Comparison of ENCODE assay signal across 9 cellular contexts in the genomic region with DNA sequence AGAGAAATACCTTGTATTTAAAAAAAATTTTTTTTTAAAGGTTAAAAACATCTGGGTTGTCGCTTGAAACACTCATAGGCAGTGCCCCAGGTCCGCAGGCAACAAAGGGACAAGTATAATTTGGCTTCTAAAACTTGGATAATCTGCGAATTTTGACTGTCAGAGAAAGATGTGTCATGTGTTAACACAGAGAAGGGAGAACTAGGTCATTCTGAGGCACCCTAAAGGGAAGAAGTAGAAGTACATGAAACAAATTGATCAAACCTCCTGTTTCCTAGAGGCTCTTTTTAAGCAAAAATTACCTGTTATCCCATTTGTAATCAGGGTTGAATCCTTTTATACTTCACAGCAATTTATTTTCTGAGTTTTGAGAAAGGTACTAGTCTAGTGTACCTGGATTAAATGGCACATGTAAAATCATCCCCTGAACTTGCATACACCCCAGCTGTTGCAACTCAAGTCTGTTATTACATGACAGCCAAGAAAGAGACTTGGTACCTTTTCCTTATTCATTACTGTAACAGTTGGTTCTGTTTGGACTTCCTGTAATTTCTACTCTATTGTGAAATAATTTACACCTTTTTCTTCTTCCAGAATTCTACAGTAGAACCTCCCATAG. TPM values are rescaled to one million over a fixed set of nuclear protein-coding genes. Genes with fewer than 3 reads are reported as not detected.
A peak's percentile ranks its signal among the peaks of the same experiment; 100 is the strongest.
DNase-seq lines count a peak whose midpoint lies in the region; ATAC-seq and TF ChIP-seq lines count a peak whose summit lies in the region.
"Had no signal": no experiment of that assay in that cellular context is flagged by ENCODE, and none has a peak within 500 bp of the region (broad histone marks: within the 10 kb centered on the region; RNA-seq: fewer than 3 reads in every experiment).

No MANE protein-coding gene starts in this region.

- intact Hi-C loops in activated CD4-positive, alpha-beta T cell treated with anti-CD3 and anti-CD28 coated beads, Interleukin-2, amount 10 ng/mL, durations not matched to agents 24 days and 14 days (cut with micrococcal nuclease), result no loop called here
- intact Hi-C loops in OCI-LY7 (cut with micrococcal nuclease; ENCODE audit: unreplicated experiment) (loop anchor here (2.0 to 10.0 kb wide), 4 partner anchors 199 to 520 kb away; a partner anchor contains a TSS), gastrocnemius medialis (cut with DNase I; ENCODE audit: low total_unique reads) (loop anchor here (5.0 kb wide), 2 partner anchors 80 to 505 kb away; a partner anchor contains a TSS), colonic mucosa (cut with DNase I) (loop anchor here (5.0 to 10.0 kb wide), 3 partner anchors 50 to 287 kb away; a partner anchor contains a TSS)
- intact Hi-C loops in dendritic cell treated with granulocyte-macrophage colony-stimulating factor and Interleukin-4, amounts not matched to agents 40 ng/mL and 50 ng/mL, for 4 days (cut with micrococcal nuclease), result loop anchor here (2.0 to 5.0 kb wide), 3 partner anchors 200 to 601 kb away; a partner anchor contains a TSS

- in situ Hi-C loops in gastrocnemius medialis (cut with MboI; ENCODE audit: low sequenced_read_pairs in 4 of 4), result loop anchor here in 2 of 4 donors (10.0 to 25.0 kb wide), 3 partner anchors 47 to 515 kb away; a partner anchor contains a TSS

- H3K27me3 ChIP-seq in gastrocnemius medialis, result no peaks in the 10 kb centered on the region
- H3K27me3 ChIP-seq in colonic mucosa, result no peaks in the 10 kb centered on the region
- H3K27me3 ChIP-seq: vagina had no signal

- no peak overlapping the region for H3K4me3 ChIP-seq in OCI-LY7 (ENCODE audit: low read depth, low read length, poor library complexity, severe bottlenecking)
- H3K4me3 ChIP-seq in gastrocnemius medialis, result peak overlapping the region in 1 of 4 donors; percentile 99
- no peak overlapping the region for H3K4me3 ChIP-seq in colonic mucosa

- ATAC-seq in gastrocnemius medialis (no peak), GM18505 (IDR thresholded peaks at IDR 0.05; ENCODE audit: unreplicated experiment) (no peak)

- H3K36me3 ChIP-seq in OCI-LY7 (ENCODE audit: insufficient read depth, low read length), result peaks cover 2% of the 10 kb centered on the region; the same call in 1 of the 2 replicates
- H3K36me3 ChIP-seq in gastrocnemius medialis, result no peaks in the 10 kb centered on the region
- no peaks in the 10 kb centered on the region for H3K36me3 ChIP-seq in colonic mucosa
- H3K36me3 ChIP-seq: vagina had no signal

- TF ChIP-seq CTCF in OCI-LY7 (conservative IDR thresholded peaks at IDR 0.05; ENCODE audit: low read length) (no peak), gastrocnemius medialis (IDR thresholded peaks at IDR 0.05 in 4 of 5, conservative IDR thresholded peaks at IDR 0.05 in 1 of 5) (no peak), colonic mucosa (IDR thresholded peaks at IDR 0.05) (no peak)

- H3K4me1 ChIP-seq in OCI-LY7 (ENCODE audit: insufficient read depth, low read length, poor library complexity, severe bottlenecking) (peaks cover 15% of the 10 kb centered on the region), gastrocnemius medialis (peaks cover 0 to 20% of the 10 kb centered on the region in 2 donors), colonic mucosa (no peaks in the 10 kb centered on the region)

- H4K20me1 ChIP-seq in OCI-LY7 (ENCODE audit: insufficient read depth, low read length), result no peaks in the 10 kb centered on the region

- peaks cover 25% of the 10 kb centered on the region for H3K4me1 Mint-ChIP-seq in activated CD4-positive, alpha-beta T cell treated with anti-CD3 and anti-CD28 coated beads, Interleukin-2, amount 10 ng/mL, durations not matched to agents 24 days and 14 days
- peaks cover 26% of the 10 kb centered on the region for H3K4me1 Mint-ChIP-seq in dendritic cell treated with granulocyte-macrophage colony-stimulating factor and Interleukin-4, amounts not matched to agents 40 ng/mL and 50 ng/mL, for 4 days (ENCODE audit: low read depth)

- TF ChIP-seq POLR2A in gastrocnemius medialis (IDR thresholded peaks at IDR 0.05) (no peak), GM18505 (IDR thresholded peaks at IDR 0.05; ENCODE audit: borderline replicate concordance, extremely low read depth, insufficient read depth, insufficient read length) (no peak)

- peaks cover 4% of the 10 kb centered on the region for H3K9me3 Mint-ChIP-seq in activated CD4-positive, alpha-beta T cell treated with anti-CD3 and anti-CD28 coated beads, Interleukin-2, amount 10 ng/mL, durations not matched to agents 24 days and 14 days
- peaks cover 5% of the 10 kb centered on the region for H3K9me3 Mint-ChIP-seq in dendritic cell treated with granulocyte-macrophage colony-stimulating factor and Interleukin-4, amounts not matched to agents 40 ng/mL and 50 ng/mL, for 4 days

- no peak overlapping the region for H2AFZ ChIP-seq in OCI-LY7 (ENCODE audit: low read length)

- H3K27ac Mint-ChIP-seq in activated CD4-positive, alpha-beta T cell treated with anti-CD3 and anti-CD28 coated beads, Interleukin-2, amount 10 ng/mL, durations not matched to agents 24 days and 14 days, result peak overlapping the region; percentile 54
- peak overlapping the region; percentile 93 for H3K27ac Mint-ChIP-seq in dendritic cell treated with granulocyte-macrophage colony-stimulating factor and Interleukin-4, amounts not matched to agents 40 ng/mL and 50 ng/mL, for 4 days

- H3K9me3 ChIP-seq in OCI-LY7 (ENCODE audit: low read length), result peaks cover 3% of the 10 kb centered on the region; the same call in 1 of the 2 replicates
- H3K9me3 ChIP-seq in gastrocnemius medialis, result no peaks in the 10 kb centered on the region
- no peaks in the 10 kb centered on the region for H3K9me3 ChIP-seq in colonic mucosa
- H3K9me3 ChIP-seq: vagina had no signal

- H3K4me2 ChIP-seq in OCI-LY7 (ENCODE audit: low read length), result peak overlapping the region; percentile 78

- TSS peak; percentile 58 for BruUV-seq in OCI-LY7 (replicated peaks; lab: Mats Ljungman, UMichigan)

- no peak for DNase-seq in activated CD4-positive, alpha-beta T cell treated with anti-CD3 and anti-CD28 coated beads, Interleukin-2, amount 10 ng/mL, durations not matched to agents 24 days and 14 days
- no peak for DNase-seq in activated CD4-positive, alpha-beta T cell treated with anti-CD3 and anti-CD28 coated beads for 4 hours
- DNase-seq in OCI-LY7 (ENCODE audit: low spot score) (peak; percentile 25), gastrocnemius medialis (no peak), HEK293T (ENCODE audit: extremely low spot score) (no peak), colonic mucosa (no peak)

- peaks cover 3% of the 10 kb centered on the region; the same call in 1 of the 2 replicates for H3K79me2 ChIP-seq in OCI-LY7 (ENCODE audit: insufficient read depth, low read depth, low read length)

- H3K4me3 Mint-ChIP-seq in activated CD4-positive, alpha-beta T cell treated with anti-CD3 and anti-CD28 coated beads, Interleukin-2, amount 10 ng/mL, durations not matched to agents 24 days and 14 days, result peak overlapping the region; percentile 92
- H3K4me3 Mint-ChIP-seq in dendritic cell treated with granulocyte-macrophage colony-stimulating factor and Interleukin-4, amounts not matched to agents 40 ng/mL and 50 ng/mL, for 4 days, result no peak overlapping the region

- H3K9ac ChIP-seq in colonic mucosa (ENCODE audit: low read depth in 2 of 2, low read length in 2 of 2), result no peak overlapping the region

- no peaks in the 10 kb centered on the region for H3K9me2 ChIP-seq in OCI-LY7 (ENCODE audit: insufficient read depth, low read length)

- POLR2A ChIA-PET in OCI-LY7 (lab: Charles Lee), result interaction anchor here (1.0 to 1.3 kb wide), 2 partner anchors 47 to 51 kb away, joined by 3 to 5 read pairs; a partner anchor contains a TSS
- POLR2A ChIA-PET in HEK293T (lab: Yijun Ruan, JAX), result interaction anchor here (0.8 kb wide), 1 partner anchor 198 kb away, joined by 3 read pairs; no protein-coding TSS in a partner anchor

- CTCF ChIA-PET in OCI-LY7 (lab: Charles Lee; ENCODE audit: unreplicated experiment) (interaction anchor here (1.0 kb wide), 1 partner anchor 199 kb away, joined by 3 read pairs; a partner anchor contains a TSS), HEK293T (lab: Yijun Ruan, JAX) (interaction anchor here (1.0 to 1.4 kb wide), 2 partner anchors 51 to 98 kb away, joined by 3 read pairs; no protein-coding TSS in a partner anchor)

- H3K27ac ChIP-seq in OCI-LY7 (ENCODE audit: low read depth, low read length, poor library complexity, severe bottlenecking) (no peak overlapping the region), gastrocnemius medialis (peak overlapping the region; percentile 89 to 99 (median 95)), colonic mucosa (no peak overlapping the region)

- no peaks in the 10 kb centered on the region for H3K27me3 Mint-ChIP-seq in activated CD4-positive, alpha-beta T cell treated with anti-CD3 and anti-CD28 coated beads, Interleukin-2, amount 10 ng/mL, durations not matched to agents 24 days and 14 days
- H3K27me3 Mint-ChIP-seq in dendritic cell treated with granulocyte-macrophage colony-stimulating factor and Interleukin-4, amounts not matched to agents 40 ng/mL and 50 ng/mL, for 4 days, result no peaks in the 10 kb centered on the region

- peaks cover 14% of the 10 kb centered on the region for H3K36me3 Mint-ChIP-seq in activated CD4-positive, alpha-beta T cell treated with anti-CD3 and anti-CD28 coated beads, Interleukin-2, amount 10 ng/mL, durations not matched to agents 24 days and 14 days (ENCODE audit: low read depth)
- peaks cover 28% of the 10 kb centered on the region for H3K36me3 Mint-ChIP-seq in dendritic cell treated with granulocyte-macrophage colony-stimulating factor and Interleukin-4, amounts not matched to agents 40 ng/mL and 50 ng/mL, for 4 days (ENCODE audit: low read depth)

TF ChIP-seq in HEK293T, 16 proteins besides CTCF, POLR2A, EP300 and RAD21 (continues in another document):
- TF ChIP-seq BHLHE40 (IDR thresholded peaks at IDR 0.05; ENCODE audit: borderline replicate concordance) (no peak), LEF1 (IDR thresholded peaks at IDR 0.05; ENCODE audit: borderline replicate concordance) (no peak), HDGF (IDR thresholded peaks at IDR 0.05; ENCODE audit: borderline replicate concordance) (no peak), ZNF384 (IDR thresholded peaks at IDR 0.05) (no peak), CTBP1 (IDR thresholded peaks at IDR 0.05; ENCODE audit: borderline replicate concordance) (no peak), SUZ12 (IDR thresholded peaks at IDR 0.05) (no peak), ELF4 (IDR thresholded peaks at IDR 0.05) (no peak), SP1 (IDR thresholded peaks at IDR 0.05) (no peak), NFRKB (IDR thresholded peaks at IDR 0.05) (no peak)

RNA-seq across cellular contexts. Expression of a gene that starts 1.7 kb away (rescaled TPM):
- 26.6 and 27.4 TPM in 2 replicates for total RNA-seq in activated CD4-positive, alpha-beta T cell treated with anti-CD3 and anti-CD28 coated beads, Interleukin-2, amount 10 ng/mL, durations not matched to agents 24 days and 14 days
- 3.9 and 5.9 TPM in 2 replicates for total RNA-seq in OCI-LY7 (2014; rRNA removed; shearing (Covaris generic))
- 11.4 and 15.3 TPM in 2 replicates for total RNA-seq in OCI-LY7 (2022)
- 1 to 10 TPM; 2.4 to 7.6 (median 5.1) TPM for total RNA-seq in gastrocnemius medialis
- total RNA-seq in colonic mucosa, result 10 to 100 TPM; 18.8 to 22.2 TPM

RNA-seq across cellular contexts. Expression of a gene that starts 48.0 kb away (rescaled TPM):
- 87.2 and 99.1 TPM in 2 replicates for total RNA-seq in activated CD4-positive, alpha-beta T cell treated with anti-CD3 and anti-CD28 coated beads, Interleukin-2, amount 10 ng/mL, durations not matched to agents 24 days and 14 days
- 67.1 and 70.8 TPM in 2 replicates for total RNA-seq in OCI-LY7 (2014; rRNA removed; shearing (Covaris generic))
- total RNA-seq in OCI-LY7 (2022) (86.1 and 94.0 TPM in 2 replicates), gastrocnemius medialis (10 to 100 TPM; 23.5 to 80.3 (median 48.9) TPM), colonic mucosa (10 to 100 TPM; 70.0 to 80.0 TPM)

Comparison
In these comparisons a context has a peak if more than half of its experiments do, and no peak if none do; other contexts are left out.
1. H3K27ac ChIP-seq: peak in gastrocnemius medialis (4 of 4); none in OCI-LY7 (single experiment) and colonic mucosa (single experiment).